Comparison of ENCODE assay signal across 1 cellular context in genomic region chr1:59317343-59317742, GRCh38.
TF ChIP-seq lines count a peak whose summit lies in the region.

No MANE protein-coding gene starts in this region.

TF ChIP-seq in HepG2, 621 proteins besides CTCF, POLR2A, EP300 and RAD21 (continued from another document and continues in another):
- TF ChIP-seq LRRFIP1 (CRISPR knock-in tag; conservative IDR thresholded peaks at IDR 0.05) (no peak), DPF2 (CRISPR knock-in tag; IDR thresholded peaks at IDR 0.05; ENCODE audit: borderline replicate concordance, low read depth) (0 out of 2 replicates have a peak, but pooled peaks have one; percentile 20), REST (IDR thresholded peaks at IDR 0.05; ENCODE audit: borderline replicate concordance in 1 of 2, low read depth in 1 of 2, low read length in 2 of 2) (no peak), NCOR1 (IDR thresholded peaks at IDR 0.05; ENCODE audit: borderline replicate concordance, low read length) (peak; percentile 84), ZNF747 (CRISPR knock-in tag; IDR thresholded peaks at IDR 0.05; ENCODE audit: borderline replicate concordance) (no peak), ZNF709 (CRISPR knock-in tag; IDR thresholded peaks at IDR 0.05) (no peak), ZSCAN12 (CRISPR knock-in tag; IDR thresholded peaks at IDR 0.05) (no peak), ZNF253 (CRISPR knock-in tag; IDR thresholded peaks at IDR 0.05; ENCODE audit: borderline replicate concordance) (no peak), PPARG (CRISPR knock-in tag; conservative IDR thresholded peaks at IDR 0.05) (peak; percentile 73; the same call in 1 of the 2 replicates), NONO (IDR thresholded peaks at IDR 0.05) (no peak), NONO (CRISPR knock-in tag; conservative IDR thresholded peaks at IDR 0.05) (no peak), FOXC1 (CRISPR knock-in tag; IDR thresholded peaks at IDR 0.05; ENCODE audit: borderline replicate concordance) (no peak), ZNF782 (CRISPR knock-in tag; IDR thresholded peaks at IDR 0.05; ENCODE audit: borderline replicate concordance) (no peak), FOXM1 (CRISPR knock-in tag; IDR thresholded peaks at IDR 0.05) (no peak), CEBPB (IDR thresholded peaks at IDR 0.05; ENCODE audit: borderline replicate concordance, low read depth, low read length) (peak; percentile 42; the same call in 1 of the 2 replicates), HCFC1 (IDR thresholded peaks at IDR 0.05; ENCODE audit: low read depth, low read length) (no peak), STAT5B (CRISPR knock-in tag; IDR thresholded peaks at IDR 0.05) (no peak), MED13 (CRISPR knock-in tag; IDR thresholded peaks at IDR 0.05) (no peak), ZNF75D (CRISPR knock-in tag; IDR thresholded peaks at IDR 0.05; ENCODE audit: borderline replicate concordance) (no peak), SOX5 (CRISPR knock-in tag; IDR thresholded peaks at IDR 0.05; ENCODE audit: borderline replicate concordance) (peak; percentile 55; the same call in 1 of the 2 replicates), TAF1 (CRISPR knock-in tag; IDR thresholded peaks at IDR 0.05) (no peak), ZFX (CRISPR knock-in tag; IDR thresholded peaks at IDR 0.05; ENCODE audit: low read depth) (no peak), PATZ1 (CRISPR knock-in tag; IDR thresholded peaks at IDR 0.05) (no peak; the same call in 1 of the 2 replicates), SATB2 (CRISPR knock-in tag; IDR thresholded peaks at IDR 0.05) (no peak), XRCC5 (optimal IDR thresholded peaks at IDR 0.05; ENCODE audit: low read length) (no peak), E2F1 (CRISPR knock-in tag; IDR thresholded peaks at IDR 0.05) (no peak), POLR2G (IDR thresholded peaks at IDR 0.05; ENCODE audit: low read depth, low read length) (no peak), KAT8 (CRISPR knock-in tag; IDR thresholded peaks at IDR 0.05) (no peak), ZNF546 (CRISPR knock-in tag; conservative IDR thresholded peaks at IDR 0.05) (no peak), SNAPC2 (CRISPR knock-in tag; IDR thresholded peaks at IDR 0.05) (no peak), FOXA3 (CRISPR knock-in tag; IDR thresholded peaks at IDR 0.05) (peak; percentile 83), ZNF317 (CRISPR knock-in tag; IDR thresholded peaks at IDR 0.05) (no peak), SCMH1 (CRISPR knock-in tag; IDR thresholded peaks at IDR 0.05; ENCODE audit: borderline replicate concordance) (no peak), NFIB (CRISPR knock-in tag; IDR thresholded peaks at IDR 0.05; ENCODE audit: borderline replicate concordance) (no peak), ZNF609 (CRISPR knock-in tag; IDR thresholded peaks at IDR 0.05; ENCODE audit: borderline replicate concordance) (peak; percentile 52; the same call in 1 of the 2 replicates), ZNF687 (CRISPR knock-in tag; IDR thresholded peaks at IDR 0.05) (no peak), FOXK1 (CRISPR knock-in tag; IDR thresholded peaks at IDR 0.05; ENCODE audit: borderline replicate concordance, low read depth) (0 out of 2 replicates have a peak, but pooled peaks have one; percentile 29), CEBPG (CRISPR knock-in tag; IDR thresholded peaks at IDR 0.05) (peak; percentile 76), FOXP1 (IDR thresholded peaks at IDR 0.05) (no peak), FOXP1 (CRISPR knock-in tag; IDR thresholded peaks at IDR 0.05) (peak; percentile 63; the same call in 1 of the 2 replicates)
- TF ChIP-seq, protein P1, sequence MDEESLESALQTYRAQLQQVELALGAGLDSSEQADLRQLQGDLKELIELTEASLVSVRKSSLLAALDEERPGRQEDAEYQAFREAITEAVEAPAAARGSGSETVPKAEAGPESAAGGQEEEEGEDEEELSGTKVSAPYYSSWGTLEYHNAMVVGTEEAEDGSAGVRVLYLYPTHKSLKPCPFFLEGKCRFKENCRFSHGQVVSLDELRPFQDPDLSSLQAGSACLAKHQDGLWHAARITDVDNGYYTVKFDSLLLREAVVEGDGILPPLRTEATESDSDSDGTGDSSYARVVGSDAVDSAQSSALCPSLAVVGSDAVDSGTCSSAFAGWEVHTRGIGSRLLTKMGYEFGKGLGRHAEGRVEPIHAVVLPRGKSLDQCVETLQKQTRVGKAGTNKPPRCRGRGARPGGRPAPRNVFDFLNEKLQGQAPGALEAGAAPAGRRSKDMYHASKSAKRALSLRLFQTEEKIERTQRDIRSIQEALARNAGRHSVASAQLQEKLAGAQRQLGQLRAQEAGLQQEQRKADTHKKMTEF (CRISPR knock-in tag; IDR thresholded peaks at IDR 0.05): peak; percentile 29; the same call in 1 of the 2 replicates
- TF ChIP-seq, protein P2, sequence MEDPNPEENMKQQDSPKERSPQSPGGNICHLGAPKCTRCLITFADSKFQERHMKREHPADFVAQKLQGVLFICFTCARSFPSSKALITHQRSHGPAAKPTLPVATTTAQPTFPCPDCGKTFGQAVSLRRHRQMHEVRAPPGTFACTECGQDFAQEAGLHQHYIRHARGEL (CRISPR knock-in tag; IDR thresholded peaks at IDR 0.05): no peak
